Comparison of ENCODE assay signal across 2 cellular contexts in genomic region chr11:33001281-33001680, GRCh38.
TF ChIP-seq lines count a peak whose summit lies in the region.

No MANE protein-coding gene starts in this region.

TF ChIP-seq in GM23338, 12 proteins besides CTCF, POLR2A, EP300 and RAD21:
- no peak for TF ChIP-seq EZH2 (IDR thresholded peaks at IDR 0.05; ENCODE audit: low read depth, unreplicated experiment)
- no peak for TF ChIP-seq STAT1 (IDR thresholded peaks at IDR 0.05; ENCODE audit: unreplicated experiment)
- TF ChIP-seq CREB1 (CRISPR knock-in tag; IDR thresholded peaks at IDR 0.05; ENCODE audit: low read depth) = no peak
- no peak for TF ChIP-seq ZNF114 (CRISPR knock-in tag; IDR thresholded peaks at IDR 0.05)
- no peak for TF ChIP-seq POLR2AphosphoS5 (IDR thresholded peaks at IDR 0.05; ENCODE audit: low read depth)

TF ChIP-seq in K562, 482 proteins besides CTCF, POLR2A, EP300 and RAD21:
- TF ChIP-seq RBM39 (optimal IDR thresholded peaks at IDR 0.05; ENCODE audit: low read depth, low read length) (no peak), BCLAF1 (IDR thresholded peaks at IDR 0.05; ENCODE audit: borderline replicate concordance in 1 of 2, control insufficient read depth in 1 of 2, low read depth in 2 of 2, low read length in 1 of 2) (no peak), ILF3 (IDR thresholded peaks at IDR 0.05; ENCODE audit: borderline replicate concordance) (no peak), TFE3 (CRISPR knock-in tag; IDR thresholded peaks at IDR 0.05) (no peak), NR4A1 (CRISPR knock-in tag; IDR thresholded peaks at IDR 0.05) (no peak), NR4A1 (tag; IDR thresholded peaks at IDR 0.05) (no peak), HNRNPUL1 (IDR thresholded peaks at IDR 0.05; ENCODE audit: low read length) (no peak), SPI1 (IDR thresholded peaks at IDR 0.05; ENCODE audit: borderline replicate concordance, low read depth, low read length) (no peak), BCOR (IDR thresholded peaks at IDR 0.05) (no peak), TEAD1 (CRISPR knock-in tag; IDR thresholded peaks at IDR 0.05) (no peak), HNRNPK (IDR thresholded peaks at IDR 0.05; ENCODE audit: low read depth, low read length, poor library complexity, severe bottlenecking) (no peak), SP2 (IDR thresholded peaks at IDR 0.05; ENCODE audit: extremely low read depth, low read depth, low read length, poor library complexity, severe bottlenecking) (no peak), BRF2 (IDR thresholded peaks at IDR 0.05; ENCODE audit: borderline replicate concordance, insufficient read depth, insufficient read length) (no peak), ZNF551 (CRISPR knock-in tag; IDR thresholded peaks at IDR 0.05) (no peak), CBFA2T2 (conservative IDR thresholded peaks at IDR 0.05) (no peak), TRIM24 (IDR thresholded peaks at IDR 0.05) (no peak), TSC22D4 (tag; IDR thresholded peaks at IDR 0.05) (no peak), DACH1 (IDR thresholded peaks at IDR 0.05; ENCODE audit: partially characterized antibody) (no peak)
